ENCODE assay signal across 16 cellular contexts in the genomic region with DNA sequence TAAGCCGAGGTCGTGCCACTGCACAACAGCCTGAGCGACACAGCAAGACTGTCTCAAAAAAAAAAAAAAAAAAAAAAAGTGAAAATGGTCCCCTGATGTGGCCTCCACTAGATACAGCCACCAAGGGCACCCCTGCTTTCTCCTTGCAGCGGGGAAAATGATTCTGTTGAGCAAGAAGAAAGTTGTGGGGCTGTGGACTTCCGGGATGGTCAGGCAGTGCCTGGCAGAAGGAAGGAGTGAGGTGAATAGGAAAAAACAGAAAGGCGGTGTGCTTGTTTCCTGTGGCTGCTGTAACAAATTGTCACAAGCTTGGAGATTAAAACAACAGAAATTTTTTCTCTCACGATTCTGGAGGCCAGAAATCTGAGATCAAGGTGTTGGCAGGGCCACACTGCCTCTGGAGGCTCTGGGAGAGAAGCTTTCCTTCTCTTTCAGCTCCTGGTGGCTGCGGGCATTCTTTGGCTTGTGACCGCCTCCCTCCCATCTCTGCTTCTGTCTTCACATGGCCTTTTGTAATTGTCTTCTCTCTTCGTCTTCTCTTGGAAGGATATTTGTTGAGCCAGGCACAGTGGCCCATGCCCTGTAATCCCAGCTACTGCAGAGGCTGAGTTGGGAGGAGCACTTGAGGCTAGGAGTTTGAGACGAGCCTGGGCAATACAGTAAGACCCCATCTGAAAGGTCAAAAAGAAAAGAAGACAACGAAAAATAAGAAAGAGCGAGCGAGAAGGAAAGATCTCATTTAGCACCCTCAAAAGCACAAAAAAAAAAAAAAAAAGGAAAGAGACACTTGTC.
"Had no signal": no experiment of that assay in that cellular context is flagged by ENCODE, and none has a peak within 500 bp of the region (broad histone marks: within the 10 kb centered on the region; RNA-seq: fewer than 3 reads in every experiment).

No MANE protein-coding gene starts in this region.

- H3K27ac ChIP-seq: esophagus squamous epithelium, prostate gland, right lobe of liver, transverse colon had no signal

- DNase-seq: activated CD4-positive, alpha-beta T cell treated with anti-CD3 and anti-CD28 coated beads, Interleukin-2, amount 10 ng/mL, durations not matched to agents 24 days and 14 days; activated gamma-delta T cell; activated naive CD8-positive, alpha-beta T cell treated with anti-CD3 and anti-CD28 coated beads for 36 hours; activated T-cell treated with anti-CD3 and anti-CD28 coated beads, Interleukin-2, amount 50 U/mL, for 24 hours; esophagus squamous epithelium; foreskin fibroblast; mammary epithelial cell; mucosa of descending colon; occipital lobe; stimulated activated CD4-positive, alpha-beta T cell treated with anti-CD3 and anti-CD28 coated beads, Interleukin-2, amount 100 ng/mL, for 24 hours; stimulated activated naive B cell treated with anti-CD40 and anti-IgM and Interleukin-4, amounts not matched to agents 10 μg/mL and 1 μg/mL and 100 μg/mL, for 72 hours; T-helper 9 cell; transverse colon had no signal

- H3K4me1 ChIP-seq: prostate gland had no signal

- H3K36me3 Mint-ChIP-seq: activated naive CD8-positive, alpha-beta T cell treated with anti-CD3 and anti-CD28 coated beads for 36 hours had no signal

- H3K4me3 Mint-ChIP-seq: activated CD4-positive, alpha-beta T cell treated with anti-CD3 and anti-CD28 coated beads, Interleukin-2, amount 10 ng/mL, durations not matched to agents 24 days and 14 days; activated naive CD8-positive, alpha-beta T cell treated with anti-CD3 and anti-CD28 coated beads for 36 hours; activated T-cell treated with anti-CD3 and anti-CD28 coated beads, Interleukin-2, amount 50 U/mL, for 24 hours; stimulated activated naive B cell treated with anti-CD40 and anti-IgM and Interleukin-4, amounts not matched to agents 10 μg/mL and 1 μg/mL and 100 μg/mL, for 72 hours had no signal

- H3K27me3 Mint-ChIP-seq: activated naive CD8-positive, alpha-beta T cell treated with anti-CD3 and anti-CD28 coated beads for 36 hours; activated T-cell treated with anti-CD3 and anti-CD28 coated beads, Interleukin-2, amount 50 U/mL, for 24 hours had no signal

- H3K27me3 ChIP-seq: right lobe of liver, transverse colon had no signal

- H3K36me3 ChIP-seq: esophagus squamous epithelium, prostate gland, right lobe of liver, transverse colon had no signal

- H3K4me3 ChIP-seq: esophagus squamous epithelium, mucosa of descending colon, prostate gland, right lobe of liver, transverse colon had no signal

- ATAC-seq: mucosa of descending colon; naive thymus-derived CD8-positive, alpha-beta T cell; right lobe of liver; stimulated activated naive B cell treated with anti-CD40 and anti-IgM and Interleukin-4, amounts not matched to agents 10 μg/mL and 1 μg/mL and 100 μg/mL, for 72 hours had no signal

- H3K27ac Mint-ChIP-seq: activated CD4-positive, alpha-beta T cell treated with anti-CD3 and anti-CD28 coated beads, Interleukin-2, amount 10 ng/mL, durations not matched to agents 24 days and 14 days; activated naive CD8-positive, alpha-beta T cell treated with anti-CD3 and anti-CD28 coated beads for 36 hours; activated T-cell treated with anti-CD3 and anti-CD28 coated beads, Interleukin-2, amount 50 U/mL, for 24 hours; stimulated activated naive B cell treated with anti-CD40 and anti-IgM and Interleukin-4, amounts not matched to agents 10 μg/mL and 1 μg/mL and 100 μg/mL, for 72 hours had no signal

- H3K9me3 ChIP-seq: prostate gland, right lobe of liver had no signal
